Comparison of ENCODE assay signal across 1 cellular context in the genomic region with DNA sequence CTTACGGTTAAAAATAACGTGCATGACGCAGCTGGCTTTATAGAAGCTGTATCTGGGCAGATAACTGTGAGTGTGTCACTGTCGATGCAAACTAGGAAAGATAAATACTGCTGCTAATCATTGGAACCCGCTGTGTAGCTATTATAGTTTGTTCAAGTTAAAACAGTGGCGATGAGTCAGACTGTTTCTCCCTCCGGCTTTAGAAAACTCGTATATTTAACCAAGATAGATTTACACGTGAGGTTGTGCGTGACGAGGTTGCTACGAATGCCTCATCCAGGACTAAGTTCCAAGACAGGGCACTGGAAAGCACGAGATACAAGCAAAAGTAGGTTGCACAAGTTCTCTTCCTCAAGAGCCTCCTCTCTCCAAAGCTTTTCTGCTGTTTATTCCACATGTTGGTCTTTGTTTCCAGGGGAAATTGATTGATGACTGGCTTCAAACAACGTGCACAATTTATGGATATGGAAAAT.
TF ChIP-seq lines count a peak whose summit lies in the region.

No MANE protein-coding gene starts in this region.

TF ChIP-seq in HEK293, 187 proteins besides CTCF, POLR2A, EP300 and RAD21 (continued from another document and continues in another):
- TF ChIP-seq, protein P1, sequence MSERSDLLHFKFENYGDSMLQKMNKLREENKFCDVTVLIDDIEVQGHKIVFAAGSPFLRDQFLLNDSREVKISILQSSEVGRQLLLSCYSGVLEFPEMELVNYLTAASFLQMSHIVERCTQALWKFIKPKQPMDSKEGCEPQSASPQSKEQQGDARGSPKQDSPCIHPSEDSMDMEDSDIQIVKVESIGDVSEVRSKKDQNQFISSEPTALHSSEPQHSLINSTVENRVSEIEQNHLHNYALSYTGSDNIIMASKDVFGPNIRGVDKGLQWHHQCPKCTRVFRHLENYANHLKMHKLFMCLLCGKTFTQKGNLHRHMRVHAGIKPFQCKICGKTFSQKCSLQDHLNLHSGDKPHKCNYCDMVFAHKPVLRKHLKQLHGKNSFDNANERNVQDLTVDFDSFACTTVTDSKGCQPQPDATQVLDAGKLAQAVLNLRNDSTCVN (tag by site-specific recombination; optimal IDR thresholded peaks at IDR 0.05), result no peak
- TF ChIP-seq ZNF26 (tag by site-specific recombination; IDR thresholded peaks at IDR 0.05) (no peak), ZBTB17 (tag by site-specific recombination; IDR thresholded peaks at IDR 0.05) (peak; percentile 50), ZBTB10 (tag by site-specific recombination; IDR thresholded peaks at IDR 0.05) (no peak), ZIC2 (tag by site-specific recombination; IDR thresholded peaks at IDR 0.05) (peak; percentile 21; the same call in 1 of the 2 replicates), ZNF324 (tag by site-specific recombination; IDR thresholded peaks at IDR 0.05) (no peak), ZNF184 (tag by site-specific recombination; IDR thresholded peaks at IDR 0.05) (0 out of 2 replicates have a peak, but pooled peaks have one; percentile 49), TRIM28 (IDR thresholded peaks at IDR 0.05; ENCODE audit: borderline replicate concordance, low read length) (peak; percentile 66; the same call in 1 of the 2 replicates), ZNF302 (tag by site-specific recombination; IDR thresholded peaks at IDR 0.05; ENCODE audit: low read depth) (no peak), OVOL3 (tag by site-specific recombination; IDR thresholded peaks at IDR 0.05) (peak; percentile 58; the same call in 1 of the 2 replicates), ZNF2 (tag by site-specific recombination; IDR thresholded peaks at IDR 0.05) (peak; percentile 44; the same call in 1 of the 2 replicates), TCF7L2 (IDR thresholded peaks at IDR 0.05; ENCODE audit: borderline replicate concordance, low read depth, low read length) (peak; percentile 56; the same call in 1 of the 2 replicates), SCRT1 (tag by site-specific recombination; IDR thresholded peaks at IDR 0.05; ENCODE audit: borderline replicate concordance) (no peak), ZNF645 (tag by site-specific recombination; IDR thresholded peaks at IDR 0.05) (no peak), ZNF518A (tag by site-specific recombination; conservative IDR thresholded peaks at IDR 0.05; ENCODE audit: low read depth) (peak; percentile 39; the same call in 1 of the 2 replicates), IKZF3 (tag by site-specific recombination; IDR thresholded peaks at IDR 0.05) (peak; percentile 53; the same call in 1 of the 2 replicates), GLIS2 (tag by site-specific recombination; IDR thresholded peaks at IDR 0.05) (no peak), ZNF174 (tag by site-specific recombination; IDR thresholded peaks at IDR 0.05) (no peak), ZNF843 (tag by site-specific recombination; IDR thresholded peaks at IDR 0.05) (peak; percentile 93), HIC1 (tag by site-specific recombination; IDR thresholded peaks at IDR 0.05) (peak; percentile 67; the same call in 1 of the 2 replicates), ZEB2 (tag by site-specific recombination; IDR thresholded peaks at IDR 0.05) (peak; percentile 75), ZNF335 (tag by site-specific recombination; conservative IDR thresholded peaks at IDR 0.05) (0 out of 2 replicates have a peak, but pooled peaks have one; percentile 17), ZNF580 (tag by site-specific recombination; IDR thresholded peaks at IDR 0.05) (no peak), ZBTB1 (tag by site-specific recombination; IDR thresholded peaks at IDR 0.05) (0 out of 2 replicates have a peak, but pooled peaks have one; percentile 38), BCL11A (tag by site-specific recombination; IDR thresholded peaks at IDR 0.05; ENCODE audit: low read depth) (peak; percentile 34; the same call in 1 of the 2 replicates), ZNF529 (tag by site-specific recombination; IDR thresholded peaks at IDR 0.05; ENCODE audit: insufficient replicate concordance) (no peak), ZNF341 (tag by site-specific recombination; IDR thresholded peaks at IDR 0.05; ENCODE audit: low read depth) (no peak), SP7 (tag by site-specific recombination; IDR thresholded peaks at IDR 0.05) (peak; percentile 86), ZBTB21 (tag by site-specific recombination; IDR thresholded peaks at IDR 0.05) (peak; percentile 89), ZFP69B (tag by site-specific recombination; IDR thresholded peaks at IDR 0.05) (no peak), HOXA7 (CRISPR knock-in tag; IDR thresholded peaks at IDR 0.05; ENCODE audit: borderline replicate concordance) (no peak), ZNF549 (tag by site-specific recombination; IDR thresholded peaks at IDR 0.05) (no peak), ZNF146 (tag by site-specific recombination; IDR thresholded peaks at IDR 0.05) (no peak), KLF16 (tag by site-specific recombination; IDR thresholded peaks at IDR 0.05) (0 out of 2 replicates have a peak, but pooled peaks have one; percentile 5), ZNF292 (tag by site-specific recombination; IDR thresholded peaks at IDR 0.05; ENCODE audit: borderline replicate concordance, low read depth) (no peak), ZSCAN23 (tag by site-specific recombination; IDR thresholded peaks at IDR 0.05) (0 out of 2 replicates have a peak, but pooled peaks have one; percentile 44), ZNF830 (tag by site-specific recombination; IDR thresholded peaks at IDR 0.05; ENCODE audit: low read depth) (no peak), FEZF1 (tag by site-specific recombination; IDR thresholded peaks at IDR 0.05) (peak; percentile 64), ZNF777 (tag by site-specific recombination; IDR thresholded peaks at IDR 0.05; ENCODE audit: borderline replicate concordance) (no peak)
- TF ChIP-seq, protein P2, sequence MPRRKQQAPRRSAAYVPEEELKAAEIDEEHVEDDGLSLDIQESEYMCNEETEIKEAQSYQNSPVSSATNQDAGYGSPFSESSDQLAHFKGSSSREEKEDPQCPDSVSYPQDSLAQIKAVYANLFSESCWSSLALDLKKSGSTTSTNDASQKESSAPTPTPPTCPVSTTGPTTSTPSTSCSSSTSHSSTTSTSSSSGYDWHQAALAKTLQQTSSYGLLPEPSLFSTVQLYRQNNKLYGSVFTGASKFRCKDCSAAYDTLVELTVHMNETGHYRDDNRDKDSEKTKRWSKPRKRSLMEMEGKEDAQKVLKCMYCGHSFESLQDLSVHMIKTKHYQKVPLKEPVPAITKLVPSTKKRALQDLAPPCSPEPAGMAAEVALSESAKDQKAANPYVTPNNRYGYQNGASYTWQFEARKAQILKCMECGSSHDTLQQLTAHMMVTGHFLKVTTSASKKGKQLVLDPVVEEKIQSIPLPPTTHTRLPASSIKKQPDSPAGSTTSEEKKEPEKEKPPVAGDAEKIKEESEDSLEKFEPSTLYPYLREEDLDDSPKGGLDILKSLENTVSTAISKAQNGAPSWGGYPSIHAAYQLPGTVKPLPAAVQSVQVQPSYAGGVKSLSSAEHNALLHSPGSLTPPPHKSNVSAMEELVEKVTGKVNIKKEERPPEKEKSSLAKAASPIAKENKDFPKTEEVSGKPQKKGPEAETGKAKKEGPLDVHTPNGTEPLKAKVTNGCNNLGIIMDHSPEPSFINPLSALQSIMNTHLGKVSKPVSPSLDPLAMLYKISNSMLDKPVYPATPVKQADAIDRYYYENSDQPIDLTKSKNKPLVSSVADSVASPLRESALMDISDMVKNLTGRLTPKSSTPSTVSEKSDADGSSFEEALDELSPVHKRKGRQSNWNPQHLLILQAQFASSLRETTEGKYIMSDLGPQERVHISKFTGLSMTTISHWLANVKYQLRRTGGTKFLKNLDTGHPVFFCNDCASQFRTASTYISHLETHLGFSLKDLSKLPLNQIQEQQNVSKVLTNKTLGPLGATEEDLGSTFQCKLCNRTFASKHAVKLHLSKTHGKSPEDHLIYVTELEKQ (tag by site-specific recombination; IDR thresholded peaks at IDR 0.05; ENCODE audit: borderline replicate concordance), result peak; percentile 57; the same call in 1 of the 2 replicates
